28 cellular contexts compared by ENCODE assay signal in genomic region chr10:125782055-125782454, GRCh38. TPM values are rescaled to one million over a fixed set of nuclear protein-coding genes. Genes with fewer than 3 reads are reported as not detected.
"Had no signal": no experiment of that assay in that cellular context is flagged by ENCODE, and none has a peak within 500 bp of the region (broad histone marks: within the 10 kb centered on the region; RNA-seq: fewer than 3 reads in every experiment).

No MANE protein-coding gene starts in this region.

- H3K79me2 ChIP-seq: hepatocyte had no signal

- H2AFZ ChIP-seq: hepatocyte had no signal

- H3K36me3 Mint-ChIP-seq: natural killer cell had no signal

- H3K4me2 ChIP-seq: hepatocyte had no signal

- DNase-seq: colonic mucosa; dermis blood vessel endothelial cell; gastrocnemius medialis; heart left ventricle; left cardiac atrium; natural killer cell; nucleus accumbens; posterior cingulate gyrus; psoas muscle; right cardiac atrium; sigmoid colon; spleen; stimulated activated CD4-positive, alpha-beta T cell treated with anti-CD3 and anti-CD28 coated beads, Interleukin-2, amount 100 ng/mL, for 48 hours; stimulated activated naive B cell treated with anti-CD40 and anti-IgM and Interleukin-4, amounts not matched to agents 10 μg/mL and 1 μg/mL and 100 μg/mL, for 72 hours; transverse colon had no signal

- ATAC-seq: esophagus mucosa; gastrocnemius medialis; heart left ventricle; left cardiac atrium; left lung; natural killer cell; psoas muscle; right cardiac atrium; stimulated activated naive B cell treated with anti-CD40 and anti-IgM and Interleukin-4, amounts not matched to agents 10 μg/mL and 1 μg/mL and 100 μg/mL, for 72 hours had no signal

- H3K4me3 Mint-ChIP-seq: central memory CD8-positive, alpha-beta T cell; natural killer cell; neural crest cell; stimulated activated naive B cell treated with anti-CD40 and anti-IgM and Interleukin-4, amounts not matched to agents 10 μg/mL and 1 μg/mL and 100 μg/mL, for 72 hours; stimulated activated naive CD8-positive, alpha-beta T cell treated with anti-CD3 and anti-CD28 coated beads, Interleukin-15, Interleukin-2, amounts not matched to agents 100 ng/mL and 50 ng/mL, for 24 hours had no signal

- H3K27me3 ChIP-seq: colonic mucosa, gastrocnemius medialis, heart left ventricle, hepatocyte, left lung, ovary, sigmoid colon, spleen, transverse colon, vagina had no signal

- H3K27me3 Mint-ChIP-seq: stimulated activated naive CD8-positive, alpha-beta T cell treated with anti-CD3 and anti-CD28 coated beads, Interleukin-15, Interleukin-2, amounts not matched to agents 100 ng/mL and 50 ng/mL, for 24 hours had no signal

- H3K36me3 ChIP-seq: colonic mucosa, gastrocnemius medialis, left lung, ovary, sigmoid colon, thoracic aorta, transverse colon, vagina had no signal

- H3K4me1 ChIP-seq: colonic mucosa, gastrocnemius medialis, heart left ventricle, left lung, psoas muscle, sigmoid colon, spleen, transverse colon, vagina had no signal

- H3K4me3 ChIP-seq: colonic mucosa, gastrocnemius medialis, heart left ventricle, hepatocyte, left lung, ovary, psoas muscle, sigmoid colon, spleen, thoracic aorta, transverse colon, vagina had no signal

- H3K9me3 Mint-ChIP-seq: central memory CD8-positive, alpha-beta T cell; natural killer cell; stimulated activated naive B cell treated with anti-CD40 and anti-IgM and Interleukin-4, amounts not matched to agents 10 μg/mL and 1 μg/mL and 100 μg/mL, for 72 hours; stimulated activated naive CD8-positive, alpha-beta T cell treated with anti-CD3 and anti-CD28 coated beads, Interleukin-15, Interleukin-2, amounts not matched to agents 100 ng/mL and 50 ng/mL, for 24 hours had no signal

- H3K9me3 ChIP-seq: colonic mucosa, gastrocnemius medialis, left lung, ovary, psoas muscle, sigmoid colon, spleen, thoracic aorta, transverse colon, vagina had no signal

- H3K27ac Mint-ChIP-seq: stimulated activated naive B cell treated with anti-CD40 and anti-IgM and Interleukin-4, amounts not matched to agents 10 μg/mL and 1 μg/mL and 100 μg/mL, for 72 hours had no signal

- H3K27ac ChIP-seq: colonic mucosa, epithelial cell of prostate, gastrocnemius medialis, heart left ventricle, hepatocyte, left lung, ovary, psoas muscle, sigmoid colon, spleen, thoracic aorta, transverse colon, vagina had no signal

RNA-seq across cellular contexts. Expression of gene MMP21, which starts 6.4 kb away (rescaled TPM):
- total RNA-seq: chondrocyte, colonic mucosa, gastrocnemius medialis, hepatocyte, lower leg skin, neural crest cell, thoracic aorta, ureter, vagina had no signal
